In the genomic region with DNA sequence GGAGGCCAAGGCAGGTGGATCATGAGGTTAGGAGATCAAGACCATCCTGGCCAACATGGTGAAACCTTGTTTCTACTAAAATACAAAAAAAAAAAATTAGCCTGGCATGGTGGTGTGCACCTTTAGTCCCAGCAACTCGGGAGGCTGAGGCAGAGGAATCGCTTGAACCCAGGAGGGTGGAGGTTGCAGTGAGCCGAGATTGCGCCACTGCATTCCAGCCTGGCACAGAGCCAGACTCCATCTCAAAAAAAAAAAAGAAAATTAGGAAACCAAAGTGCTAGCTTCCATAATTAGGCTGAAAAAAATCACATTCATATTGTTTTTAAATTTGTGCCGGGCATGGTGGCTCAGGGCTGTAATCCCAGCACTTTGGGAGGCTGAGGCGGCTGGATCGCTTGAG, we compare ENCODE assay signal across 6 cellular contexts. TPM values are rescaled to one million over a fixed set of nuclear protein-coding genes. Genes with fewer than 3 reads are reported as not detected.
DNase-seq lines count a peak whose midpoint lies in the region; ATAC-seq, FAIRE-seq and TF ChIP-seq lines count a peak whose summit lies in the region.
"Not testable (repeated sequence)": the region's sequence is repeated elsewhere in the genome, so short reads cannot be mapped to it uniquely, and the experiment has no call there.

No MANE protein-coding gene starts in this region.

- not testable (repeated sequence) for H3K4me2 ChIP-seq in A549, SK-N-SH

- intact Hi-C loops in left ventricle myocardium inferior (cut with micrococcal nuclease); right cardiac atrium (cut with DNase I): not testable (repeated sequence)

- POLR2A ChIA-PET in A549 (lab: Yijun Ruan, JAX); SK-N-SH (lab: Yijun Ruan, JAX): not testable (repeated sequence)

- not testable (repeated sequence) for TF ChIP-seq CTCF in A549 (IDR thresholded peaks at IDR 0.05); SK-N-SH (IDR thresholded peaks at IDR 0.05); left ventricle myocardium inferior (IDR thresholded peaks at IDR 0.05; ENCODE audit: borderline replicate concordance); nephron progenitor cell (IDR thresholded peaks at IDR 0.05)

- not testable (repeated sequence) for H3K36me3 ChIP-seq in SK-N-SH (replicated peaks in 1 of 2; ENCODE audit: control insufficient read depth in 1 of 2, insufficient read depth in 2 of 2, low read length in 1 of 2); left ventricle myocardium inferior

- H3K27me3 ChIP-seq in SK-N-SH (ENCODE audit: insufficient read depth); left ventricle myocardium inferior (ENCODE audit: low read depth); right cardiac atrium (ENCODE audit: control insufficient read depth, insufficient read depth): not testable (repeated sequence)

- TF ChIP-seq RAD21 in A549 (conservative IDR thresholded peaks at IDR 0.05 in 1 of 2, IDR thresholded peaks at IDR 0.05 in 1 of 2); Ishikawa (IDR thresholded peaks at IDR 0.05; ENCODE audit: low read depth); SK-N-SH (IDR thresholded peaks at IDR 0.05; ENCODE audit: low read length): not testable (repeated sequence)

- H3K9me3 ChIP-seq in A549; SK-N-SH; left ventricle myocardium inferior (replicated peaks); right cardiac atrium (ENCODE audit: control insufficient read depth, low read length): not testable (repeated sequence)

- H3K4me3 Mint-ChIP-seq in nephron progenitor cell = not testable (repeated sequence)

- H3K79me2 ChIP-seq in SK-N-SH (ENCODE audit: insufficient read depth) = peaks cover 48% of the 10 kb centered on the region

- WGBS in A549 (ENCODE audit: missing lambda C conversion rate) = 83% methylated on average over 7 of the region's 7 CpGs
- WGBS in SK-N-SH (ENCODE audit: low lambda C conversion rate) = 90% methylated on average over 7 of the region's 7 CpGs
- 81% methylated on average over 7 of the region's 7 CpGs for WGBS in right cardiac atrium

- H3K9me3 Mint-ChIP-seq in nephron progenitor cell = not testable (repeated sequence)

- H3K9me2 ChIP-seq in SK-N-SH = not testable (repeated sequence)

- peaks cover 61% of the 10 kb centered on the region for H3K4me1 Mint-ChIP-seq in nephron progenitor cell

- not testable (repeated sequence) for H2AFZ ChIP-seq in SK-N-SH (ENCODE audit: low read depth)

- H3F3A ChIP-seq in SK-N-SH (replicated peaks; ENCODE audit: insufficient read depth) = not testable (repeated sequence)

- not testable (repeated sequence) for H4K20me1 ChIP-seq in SK-N-SH (ENCODE audit: insufficient read depth)

- H3K4me1 ChIP-seq in A549 = peaks cover 47% of the 10 kb centered on the region
- H3K4me1 ChIP-seq in SK-N-SH (ENCODE audit: control insufficient read depth in 1 of 2, insufficient read depth in 2 of 2, low read depth in 1 of 2, low read length in 1 of 2) = peaks cover 10 to 18% of the 10 kb centered on the region in 2 experiments; a peak in 3 of 4 replicates
- peaks cover 76% of the 10 kb centered on the region for H3K4me1 ChIP-seq in left ventricle myocardium inferior
- H3K4me1 ChIP-seq in right cardiac atrium (ENCODE audit: control insufficient read depth, insufficient read depth, low read length) = not testable (repeated sequence)

- not testable (repeated sequence) for H3K9ac ChIP-seq in SK-N-SH

- not testable (repeated sequence) for H3K4me3 ChIP-seq in A549; SK-N-SH (ENCODE audit: low read depth in 2 of 2, low read length in 1 of 2); left ventricle myocardium inferior; right cardiac atrium (ENCODE audit: low read length)

- DNase-seq in A549 (ENCODE audit: low read depth in 1 of 2, low spot score in 1 of 2); SK-N-SH; left ventricle myocardium inferior; right cardiac atrium; nephron progenitor cell: not testable (repeated sequence)

- peak overlapping the region; percentile 75 for H3K27ac Mint-ChIP-seq in nephron progenitor cell

- not testable (repeated sequence) for TF ChIP-seq EP300 in A549 (IDR thresholded peaks at IDR 0.05); Ishikawa (IDR thresholded peaks at IDR 0.05; ENCODE audit: borderline replicate concordance); SK-N-SH (IDR thresholded peaks at IDR 0.05; ENCODE audit: borderline replicate concordance in 1 of 2, low read depth in 1 of 2, low read length in 1 of 2)

- not testable (repeated sequence) for H3K27ac ChIP-seq in A549; SK-N-SH (ENCODE audit: low read depth in 2 of 2, low read length in 1 of 2)
- peak overlapping the region; percentile 73 for H3K27ac ChIP-seq in left ventricle myocardium inferior (replicated peaks)
- peak overlapping the region; percentile 71 for H3K27ac ChIP-seq in right cardiac atrium (ENCODE audit: low read length)

- CTCF ChIA-PET in A549 (lab: Yijun Ruan, JAX) = interaction anchor here (0.6 to 2.6 kb wide), 5 partner anchors 11 to 1797 kb away, joined by 3 to 11 read pairs (median 4); no protein-coding TSS in a partner anchor
- CTCF ChIA-PET in SK-N-SH (lab: Yijun Ruan, JAX) = interaction anchor here (1.6 to 4.1 kb wide), 4 partner anchors 11 to 47 kb away, joined by 5 to 27 read pairs (median 14); partner anchors contain the start of gene LMTK2

- FAIRE-seq in A549 (lab: Jason Lieb, UNC) = not testable (repeated sequence)

- not testable (repeated sequence) for H3K27me3 Mint-ChIP-seq in nephron progenitor cell (ENCODE audit: low read depth, poor library complexity)

- not testable (repeated sequence) for TF ChIP-seq POLR2A in A549 (IDR thresholded peaks at IDR 0.05; ENCODE audit: low read length)

- ATAC-seq in A549, right cardiac atrium: not testable (repeated sequence)

- peaks cover 15% of the 10 kb centered on the region for H3K36me3 Mint-ChIP-seq in nephron progenitor cell (ENCODE audit: low read depth)

TF ChIP-seq in A549, 52 proteins besides CTCF, POLR2A, EP300 and RAD21:
- peak; percentile 20 to 47; a peak in 1 of 4 replicates for TF ChIP-seq CEBPB (IDR thresholded peaks at IDR 0.05)

TF ChIP-seq in Ishikawa, 13 proteins besides CTCF, POLR2A, EP300 and RAD21:
- TF ChIP-seq CEBPB (IDR thresholded peaks at IDR 0.05) (peak; percentile 76), NFIC (IDR thresholded peaks at IDR 0.05) (peak; percentile 51)

TF ChIP-seq in SK-N-SH, 30 proteins besides CTCF, POLR2A, EP300 and RAD21:
- peak; percentile 34; the same call in 1 of the 2 replicates for TF ChIP-seq NFIC (IDR thresholded peaks at IDR 0.05; ENCODE audit: borderline replicate concordance)

RNA-seq across cellular contexts. Expression of gene LMTK2, which starts 14.7 kb away (rescaled TPM):
- 13.0 and 14.9 TPM in 2 replicates for polyA plus RNA-seq in A549 (2011; rRNA removed)
- polyA plus RNA-seq in A549 (2012; cell fraction: cytosol; rRNA removed) = 6.5 and 8.7 TPM in 2 replicates
- 16.3 and 18.7 TPM in 2 replicates for polyA plus RNA-seq in A549 (2012; cell fraction: nucleus; rRNA removed)
- polyA plus RNA-seq in A549 (2017; fragmentation: RNase III; extraction: RNeasy Plus Mini Kit Qiagen cat#74134 plus additional on column Dnase treatment) = 6.9 to 7.9 TPM (median 7.7 TPM) in 3 replicates
- polyA minus RNA-seq in A549 (2011; rRNA and poly(A)+ RNA removed) = 20.5 and 20.9 TPM in 2 replicates
- polyA plus RNA-seq in SK-N-SH (2012; rRNA removed) = 6.8 and 9.0 TPM in 2 replicates
- polyA plus RNA-seq in SK-N-SH (2012; cell fraction: cytosol; rRNA removed) = 5.4 and 6.7 TPM in 2 replicates
- 12.6 and 13.3 TPM in 2 replicates for polyA plus RNA-seq in SK-N-SH (2012; cell fraction: nucleus; rRNA removed)
- 26.9 TPM for total RNA-seq in left ventricle myocardium inferior
- 10 to 100 TPM; 36.4 to 38.5 (median 37.1) TPM for total RNA-seq in right cardiac atrium
- 13.1 TPM for polyA plus RNA-seq in right cardiac atrium
